ENCODE assay signal across 7 cellular contexts in genomic region chr9:3441197-3441816, GRCh38.
DNase-seq lines count a peak whose midpoint lies in the region; ATAC-seq, FAIRE-seq and TF ChIP-seq lines count a peak whose summit lies in the region.

No MANE protein-coding gene starts in this region.

- intact Hi-C loops in GM12878 (cut with micrococcal nuclease; ENCODE audit: unreplicated experiment): loop anchor here (1.0 to 5.0 kb wide), 3 partner anchors 109 to 584 kb away; no protein-coding TSS in a partner anchor
- intact Hi-C loops in kidney (cut with DNase I): no loop called here

- no peaks in the 10 kb centered on the region for H3K4me1 ChIP-seq in GM12878 (ENCODE audit: control insufficient read depth, insufficient read depth, low read length)
- H3K4me1 ChIP-seq in kidney (ENCODE audit: control insufficient read depth in 1 of 2, insufficient read depth in 1 of 2, low read depth in 1 of 2, low read length in 2 of 2): no peaks in the 10 kb centered on the region

- BruUV-seq in GM12878 (replicated peaks; lab: Mats Ljungman, UMichigan): no TSS peak

- no peak overlapping the region for H3K27ac ChIP-seq in GM12878 (ENCODE audit: control insufficient read depth, insufficient read depth)
- no peak overlapping the region for H3K27ac ChIP-seq in kidney (ENCODE audit: low read depth in 2 of 2, low read length in 2 of 2)

- SMC1A ChIA-PET in GM12878 (lab: Charles Lee; ENCODE audit: uncharacterized antibody, unreplicated experiment): interaction anchor here (0.6 to 6.7 kb wide), 59 partner anchors 8 to 577 kb away, joined by 3 to 136 read pairs (median 4); no protein-coding TSS in a partner anchor

- DNase-seq in GM10266 (ENCODE audit: extremely low spot score): peak; percentile 47
- DNase-seq in Jurkat, Clone E6-1 (ENCODE audit: low read depth, low spot score): peak; percentile 62
- peak; percentile 75 for DNase-seq in SK-MEL-5 (ENCODE audit: low read depth, low spot score)
- DNase-seq in GM12878 (ENCODE audit: low read depth, low spot score): peak; percentile 24
- DNase-seq in kidney: no peak
- peak; percentile 10 for DNase-seq in stimulated activated CD8-positive, alpha-beta memory T cell treated with anti-CD3 and anti-CD28 coated beads, Interleukin-7, amount 100 ng/mL, for 24 hours (ENCODE audit: low read depth)

- TF ChIP-seq RAD21 in GM12878 (IDR thresholded peaks at IDR 0.05; ENCODE audit: insufficient read depth, low read depth, low read length): peak; percentile 76

- POLR2A ChIA-PET in GM12878 (lab: Charles Lee): interaction anchor here (0.5 to 1.1 kb wide), 2 partner anchors 32 to 350 kb away, joined by 3 to 4 read pairs; no protein-coding TSS in a partner anchor

- CTCF ChIA-PET in GM12878 (lab: Yijun Ruan, JAX): interaction anchor here (0.6 to 9.2 kb wide), 70 partner anchors 9 to 1546 kb away, joined by 3 to 305 read pairs (median 5); no protein-coding TSS in a partner anchor

- H4K20me1 ChIP-seq in GM12878 (ENCODE audit: control insufficient read depth, insufficient read depth): no peaks in the 10 kb centered on the region

- RAD21 ChIA-PET in GM12878 (lab: Charles Lee; ENCODE audit: unreplicated experiment): interaction anchor here (0.6 to 3.2 kb wide), 36 partner anchors 10 to 676 kb away, joined by 3 to 118 read pairs (median 4); partner anchors contain the start of gene PUM3

- TF ChIP-seq CTCF in GM10266 (IDR thresholded peaks at IDR 0.05; ENCODE audit: control insufficient read depth, insufficient read depth, low read depth, missing control alignments): peak; percentile 48
- TF ChIP-seq CTCF in GM12878 (IDR thresholded peaks at IDR 0.05 in 2 of 3, conservative IDR thresholded peaks at IDR 0.05 in 1 of 3; ENCODE audit: control insufficient read depth in 2 of 3, extremely low read depth in 1 of 3, insufficient read depth in 1 of 3, low read depth in 3 of 3, low read length in 3 of 3): peak; percentile 40 to 72 (median 72)
- peak; percentile 53 for TF ChIP-seq CTCF in kidney (IDR thresholded peaks at IDR 0.05; ENCODE audit: borderline replicate concordance, extremely low read depth, insufficient read depth)

- H3K9ac ChIP-seq in GM12878 (ENCODE audit: control insufficient read depth, insufficient read depth, low read length): no peak overlapping the region
- no peak overlapping the region for H3K9ac ChIP-seq in kidney (ENCODE audit: low read length in 2 of 2)

- no peaks in the 10 kb centered on the region for H3K27me3 ChIP-seq in GM12878 (replicated peaks in 1 of 2; ENCODE audit: control insufficient read depth in 2 of 2, insufficient read depth in 2 of 2, low read length in 1 of 2)

- peak; percentile 93 for ATAC-seq in GM21723 (IDR thresholded peaks at IDR 0.05; ENCODE audit: unreplicated experiment)
- peak; percentile 99 for ATAC-seq in GM12878

- 43% methylated on average over 7 of the region's 7 CpGs for whole genome bisulfite sequencing in GM12878 (ENCODE audit: insufficient coverage, insufficient replicate concordance, low lambda C conversion rate, missing lambda C conversion rate)

- TF ChIP-seq EP300 in GM12878 (IDR thresholded peaks at IDR 0.05; ENCODE audit: borderline replicate concordance in 1 of 2, control insufficient read depth in 1 of 2, low read depth in 2 of 2, low read length in 2 of 2): no peak

- no peaks in the 10 kb centered on the region for H3K79me2 ChIP-seq in GM12878 (ENCODE audit: control insufficient read depth, insufficient read depth, low read length)

- no peak overlapping the region for H3K4me3 ChIP-seq in Jurkat, Clone E6-1 (ENCODE audit: low read length)
- H3K4me3 ChIP-seq in GM12878: no peak overlapping the region
- no peak overlapping the region for H3K4me3 ChIP-seq in kidney (ENCODE audit: low read length in 2 of 2)

- in situ Hi-C loops in SK-MEL-5 (cut with HindIII; ENCODE audit: low pct_unique_long_range_greater_than_20kb, low sequenced_read_pairs): no loop called here
- in situ Hi-C loops in GM12878 (cut with MboI): loop anchor here (5.0 to 10.0 kb wide), 2 partner anchors 204 to 587 kb away; no protein-coding TSS in a partner anchor

- no peaks in the 10 kb centered on the region for H3K36me3 ChIP-seq in GM12878 (ENCODE audit: control insufficient read depth in 2 of 2, insufficient read depth in 2 of 2, low read length in 1 of 2)
- H3K36me3 ChIP-seq in kidney (ENCODE audit: control insufficient read depth in 1 of 2, insufficient read depth in 2 of 2, low read length in 2 of 2): no peaks in the 10 kb centered on the region

- no peak for TF ChIP-seq POLR2A in GM12878 (IDR thresholded peaks at IDR 0.05; ENCODE audit: low read depth, low read length)

- FAIRE-seq in GM12878 (lab: Jason Lieb, UNC) (peak; percentile 44), kidney (lab: Jason Lieb, UNC) (peak; percentile 74)

- no peak overlapping the region for H2AFZ ChIP-seq in GM12878 (ENCODE audit: control insufficient read depth, low read depth, low read length)

- no peak overlapping the region for H3K4me2 ChIP-seq in GM12878 (ENCODE audit: control insufficient read depth, insufficient read depth)

- H3K9me3 ChIP-seq in GM12878 (replicated peaks; ENCODE audit: control insufficient read depth, insufficient read depth, low read length) (no peaks in the 10 kb centered on the region), kidney (ENCODE audit: control insufficient read depth in 1 of 2, low read length in 2 of 2) (peaks cover 0 to 4% of the 10 kb centered on the region in 2 donors)

TF ChIP-seq in GM12878, 131 proteins besides CTCF, POLR2A, EP300 and RAD21:
- TF ChIP-seq RB1 (IDR thresholded peaks at IDR 0.05; ENCODE audit: borderline replicate concordance): no peak
- TF ChIP-seq SMC3 (IDR thresholded peaks at IDR 0.05; ENCODE audit: borderline replicate concordance, low read length): peak; percentile 89
- TF ChIP-seq POU2F2 (IDR thresholded peaks at IDR 0.05; ENCODE audit: borderline replicate concordance, low read depth, low read length): peak; percentile 82; the same call in 2 of the 3 replicates
- TF ChIP-seq YY1 (IDR thresholded peaks at IDR 0.05; ENCODE audit: low read depth, low read length): peak; percentile 42; the same call in 1 of the 2 replicates
- 0 out of 2 replicates have a peak, but pooled peaks have one; percentile 9 for TF ChIP-seq RUNX3 (IDR thresholded peaks at IDR 0.05; ENCODE audit: low read length)
TF ChIP-seq in GM12878: peak in this region for 4.
